In the genomic region with DNA sequence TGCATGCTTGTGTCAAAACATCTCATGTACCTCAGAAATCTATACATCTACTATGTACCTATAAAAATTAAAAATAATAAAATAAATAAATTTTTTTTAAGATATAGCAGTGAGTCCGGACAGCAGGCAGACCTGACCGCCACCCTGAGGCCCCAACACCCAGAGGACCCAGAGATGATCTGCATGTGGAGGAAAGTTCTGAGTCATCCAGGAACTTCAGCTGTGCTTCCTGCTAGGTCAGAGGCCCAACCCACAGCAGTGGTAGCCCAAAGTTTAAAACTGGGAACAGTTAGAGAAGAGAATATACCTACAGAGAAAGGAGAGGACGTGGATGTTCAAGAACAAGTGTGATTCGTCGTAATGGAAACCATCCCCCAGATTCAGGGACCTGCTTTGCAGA, we compare ENCODE assay signal across 1 cellular context.
TF ChIP-seq lines count a peak whose summit lies in the region.

No MANE protein-coding gene starts in this region.

TF ChIP-seq in GM12878, 131 proteins besides CTCF, POLR2A, EP300 and RAD21 (continued from another document):
- TF ChIP-seq, protein P1, sequence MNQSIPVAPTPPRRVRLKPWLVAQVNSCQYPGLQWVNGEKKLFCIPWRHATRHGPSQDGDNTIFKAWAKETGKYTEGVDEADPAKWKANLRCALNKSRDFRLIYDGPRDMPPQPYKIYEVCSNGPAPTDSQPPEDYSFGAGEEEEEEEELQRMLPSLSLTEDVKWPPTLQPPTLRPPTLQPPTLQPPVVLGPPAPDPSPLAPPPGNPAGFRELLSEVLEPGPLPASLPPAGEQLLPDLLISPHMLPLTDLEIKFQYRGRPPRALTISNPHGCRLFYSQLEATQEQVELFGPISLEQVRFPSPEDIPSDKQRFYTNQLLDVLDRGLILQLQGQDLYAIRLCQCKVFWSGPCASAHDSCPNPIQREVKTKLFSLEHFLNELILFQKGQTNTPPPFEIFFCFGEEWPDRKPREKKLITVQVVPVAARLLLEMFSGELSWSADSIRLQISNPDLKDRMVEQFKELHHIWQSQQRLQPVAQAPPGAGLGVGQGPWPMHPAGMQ (IDR thresholded peaks at IDR 0.05; ENCODE audit: borderline replicate concordance) = no peak
- TF ChIP-seq ZZZ3 (IDR thresholded peaks at IDR 0.05; ENCODE audit: control insufficient read depth, insufficient read length, low read depth) (no peak), SIX5 (IDR thresholded peaks at IDR 0.05; ENCODE audit: low read depth, low read length, severe bottlenecking) (no peak), SMAD1 (IDR thresholded peaks at IDR 0.05; ENCODE audit: low read depth, partially characterized antibody) (no peak)
